In the genomic region with DNA sequence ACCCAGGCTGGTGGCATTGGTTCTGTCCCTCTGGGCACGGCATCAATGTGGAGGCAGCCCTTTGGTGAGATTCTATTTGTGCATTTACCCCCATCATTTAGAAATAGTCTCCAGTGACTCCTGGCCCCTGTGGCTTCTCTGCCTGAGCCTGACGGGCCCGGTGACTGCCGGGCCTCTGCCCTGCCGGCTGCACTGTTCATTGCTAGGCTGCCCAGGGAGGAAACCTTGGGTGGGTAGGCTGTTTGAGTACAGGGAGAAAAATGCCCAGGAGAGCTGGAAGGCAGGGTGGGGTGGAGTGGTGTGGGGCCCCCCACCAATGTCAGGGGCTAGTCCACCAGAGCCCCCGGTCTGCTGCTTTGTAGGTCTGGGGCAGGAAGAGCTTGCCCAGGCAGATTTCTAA, we compare ENCODE assay signal across 1 cellular context.
TF ChIP-seq lines count a peak whose summit lies in the region.

No MANE protein-coding gene starts in this region.

TF ChIP-seq in GM23338, 12 proteins besides CTCF, POLR2A, EP300 and RAD21:
- TF ChIP-seq JUNB (IDR thresholded peaks at IDR 0.05; ENCODE audit: unreplicated experiment) (no peak), NANOG (IDR thresholded peaks at IDR 0.05; ENCODE audit: borderline replicate concordance) (no peak), POLR2AphosphoS5 (IDR thresholded peaks at IDR 0.05; ENCODE audit: low read depth) (no peak), EZH2 (IDR thresholded peaks at IDR 0.05; ENCODE audit: low read depth, unreplicated experiment) (no peak), STAT1 (IDR thresholded peaks at IDR 0.05; ENCODE audit: unreplicated experiment) (no peak), ZNF331 (CRISPR knock-in tag; IDR thresholded peaks at IDR 0.05; ENCODE audit: low read depth) (no peak), CREB1 (CRISPR knock-in tag; IDR thresholded peaks at IDR 0.05; ENCODE audit: low read depth) (no peak), EZH2phosphoT487 (IDR thresholded peaks at IDR 0.05; ENCODE audit: unreplicated experiment) (no peak), ZNF114 (CRISPR knock-in tag; IDR thresholded peaks at IDR 0.05) (no peak)
- TF ChIP-seq, protein P1, sequence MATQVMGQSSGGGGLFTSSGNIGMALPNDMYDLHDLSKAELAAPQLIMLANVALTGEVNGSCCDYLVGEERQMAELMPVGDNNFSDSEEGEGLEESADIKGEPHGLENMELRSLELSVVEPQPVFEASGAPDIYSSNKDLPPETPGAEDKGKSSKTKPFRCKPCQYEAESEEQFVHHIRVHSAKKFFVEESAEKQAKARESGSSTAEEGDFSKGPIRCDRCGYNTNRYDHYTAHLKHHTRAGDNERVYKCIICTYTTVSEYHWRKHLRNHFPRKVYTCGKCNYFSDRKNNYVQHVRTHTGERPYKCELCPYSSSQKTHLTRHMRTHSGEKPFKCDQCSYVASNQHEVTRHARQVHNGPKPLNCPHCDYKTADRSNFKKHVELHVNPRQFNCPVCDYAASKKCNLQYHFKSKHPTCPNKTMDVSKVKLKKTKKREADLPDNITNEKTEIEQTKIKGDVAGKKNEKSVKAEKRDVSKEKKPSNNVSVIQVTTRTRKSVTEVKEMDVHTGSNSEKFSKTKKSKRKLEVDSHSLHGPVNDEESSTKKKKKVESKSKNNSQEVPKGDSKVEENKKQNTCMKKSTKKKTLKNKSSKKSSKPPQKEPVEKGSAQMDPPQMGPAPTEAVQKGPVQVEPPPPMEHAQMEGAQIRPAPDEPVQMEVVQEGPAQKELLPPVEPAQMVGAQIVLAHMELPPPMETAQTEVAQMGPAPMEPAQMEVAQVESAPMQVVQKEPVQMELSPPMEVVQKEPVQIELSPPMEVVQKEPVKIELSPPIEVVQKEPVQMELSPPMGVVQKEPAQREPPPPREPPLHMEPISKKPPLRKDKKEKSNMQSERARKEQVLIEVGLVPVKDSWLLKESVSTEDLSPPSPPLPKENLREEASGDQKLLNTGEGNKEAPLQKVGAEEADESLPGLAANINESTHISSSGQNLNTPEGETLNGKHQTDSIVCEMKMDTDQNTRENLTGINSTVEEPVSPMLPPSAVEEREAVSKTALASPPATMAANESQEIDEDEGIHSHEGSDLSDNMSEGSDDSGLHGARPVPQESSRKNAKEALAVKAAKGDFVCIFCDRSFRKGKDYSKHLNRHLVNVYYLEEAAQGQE (IDR thresholded peaks at IDR 0.05; ENCODE audit: unreplicated experiment) = no peak
- TF ChIP-seq, protein P2, sequence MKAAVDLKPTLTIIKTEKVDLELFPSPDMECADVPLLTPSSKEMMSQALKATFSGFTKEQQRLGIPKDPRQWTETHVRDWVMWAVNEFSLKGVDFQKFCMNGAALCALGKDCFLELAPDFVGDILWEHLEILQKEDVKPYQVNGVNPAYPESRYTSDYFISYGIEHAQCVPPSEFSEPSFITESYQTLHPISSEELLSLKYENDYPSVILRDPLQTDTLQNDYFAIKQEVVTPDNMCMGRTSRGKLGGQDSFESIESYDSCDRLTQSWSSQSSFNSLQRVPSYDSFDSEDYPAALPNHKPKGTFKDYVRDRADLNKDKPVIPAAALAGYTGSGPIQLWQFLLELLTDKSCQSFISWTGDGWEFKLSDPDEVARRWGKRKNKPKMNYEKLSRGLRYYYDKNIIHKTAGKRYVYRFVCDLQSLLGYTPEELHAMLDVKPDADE (IDR thresholded peaks at IDR 0.05) = no peak
- TF ChIP-seq, protein P3, sequence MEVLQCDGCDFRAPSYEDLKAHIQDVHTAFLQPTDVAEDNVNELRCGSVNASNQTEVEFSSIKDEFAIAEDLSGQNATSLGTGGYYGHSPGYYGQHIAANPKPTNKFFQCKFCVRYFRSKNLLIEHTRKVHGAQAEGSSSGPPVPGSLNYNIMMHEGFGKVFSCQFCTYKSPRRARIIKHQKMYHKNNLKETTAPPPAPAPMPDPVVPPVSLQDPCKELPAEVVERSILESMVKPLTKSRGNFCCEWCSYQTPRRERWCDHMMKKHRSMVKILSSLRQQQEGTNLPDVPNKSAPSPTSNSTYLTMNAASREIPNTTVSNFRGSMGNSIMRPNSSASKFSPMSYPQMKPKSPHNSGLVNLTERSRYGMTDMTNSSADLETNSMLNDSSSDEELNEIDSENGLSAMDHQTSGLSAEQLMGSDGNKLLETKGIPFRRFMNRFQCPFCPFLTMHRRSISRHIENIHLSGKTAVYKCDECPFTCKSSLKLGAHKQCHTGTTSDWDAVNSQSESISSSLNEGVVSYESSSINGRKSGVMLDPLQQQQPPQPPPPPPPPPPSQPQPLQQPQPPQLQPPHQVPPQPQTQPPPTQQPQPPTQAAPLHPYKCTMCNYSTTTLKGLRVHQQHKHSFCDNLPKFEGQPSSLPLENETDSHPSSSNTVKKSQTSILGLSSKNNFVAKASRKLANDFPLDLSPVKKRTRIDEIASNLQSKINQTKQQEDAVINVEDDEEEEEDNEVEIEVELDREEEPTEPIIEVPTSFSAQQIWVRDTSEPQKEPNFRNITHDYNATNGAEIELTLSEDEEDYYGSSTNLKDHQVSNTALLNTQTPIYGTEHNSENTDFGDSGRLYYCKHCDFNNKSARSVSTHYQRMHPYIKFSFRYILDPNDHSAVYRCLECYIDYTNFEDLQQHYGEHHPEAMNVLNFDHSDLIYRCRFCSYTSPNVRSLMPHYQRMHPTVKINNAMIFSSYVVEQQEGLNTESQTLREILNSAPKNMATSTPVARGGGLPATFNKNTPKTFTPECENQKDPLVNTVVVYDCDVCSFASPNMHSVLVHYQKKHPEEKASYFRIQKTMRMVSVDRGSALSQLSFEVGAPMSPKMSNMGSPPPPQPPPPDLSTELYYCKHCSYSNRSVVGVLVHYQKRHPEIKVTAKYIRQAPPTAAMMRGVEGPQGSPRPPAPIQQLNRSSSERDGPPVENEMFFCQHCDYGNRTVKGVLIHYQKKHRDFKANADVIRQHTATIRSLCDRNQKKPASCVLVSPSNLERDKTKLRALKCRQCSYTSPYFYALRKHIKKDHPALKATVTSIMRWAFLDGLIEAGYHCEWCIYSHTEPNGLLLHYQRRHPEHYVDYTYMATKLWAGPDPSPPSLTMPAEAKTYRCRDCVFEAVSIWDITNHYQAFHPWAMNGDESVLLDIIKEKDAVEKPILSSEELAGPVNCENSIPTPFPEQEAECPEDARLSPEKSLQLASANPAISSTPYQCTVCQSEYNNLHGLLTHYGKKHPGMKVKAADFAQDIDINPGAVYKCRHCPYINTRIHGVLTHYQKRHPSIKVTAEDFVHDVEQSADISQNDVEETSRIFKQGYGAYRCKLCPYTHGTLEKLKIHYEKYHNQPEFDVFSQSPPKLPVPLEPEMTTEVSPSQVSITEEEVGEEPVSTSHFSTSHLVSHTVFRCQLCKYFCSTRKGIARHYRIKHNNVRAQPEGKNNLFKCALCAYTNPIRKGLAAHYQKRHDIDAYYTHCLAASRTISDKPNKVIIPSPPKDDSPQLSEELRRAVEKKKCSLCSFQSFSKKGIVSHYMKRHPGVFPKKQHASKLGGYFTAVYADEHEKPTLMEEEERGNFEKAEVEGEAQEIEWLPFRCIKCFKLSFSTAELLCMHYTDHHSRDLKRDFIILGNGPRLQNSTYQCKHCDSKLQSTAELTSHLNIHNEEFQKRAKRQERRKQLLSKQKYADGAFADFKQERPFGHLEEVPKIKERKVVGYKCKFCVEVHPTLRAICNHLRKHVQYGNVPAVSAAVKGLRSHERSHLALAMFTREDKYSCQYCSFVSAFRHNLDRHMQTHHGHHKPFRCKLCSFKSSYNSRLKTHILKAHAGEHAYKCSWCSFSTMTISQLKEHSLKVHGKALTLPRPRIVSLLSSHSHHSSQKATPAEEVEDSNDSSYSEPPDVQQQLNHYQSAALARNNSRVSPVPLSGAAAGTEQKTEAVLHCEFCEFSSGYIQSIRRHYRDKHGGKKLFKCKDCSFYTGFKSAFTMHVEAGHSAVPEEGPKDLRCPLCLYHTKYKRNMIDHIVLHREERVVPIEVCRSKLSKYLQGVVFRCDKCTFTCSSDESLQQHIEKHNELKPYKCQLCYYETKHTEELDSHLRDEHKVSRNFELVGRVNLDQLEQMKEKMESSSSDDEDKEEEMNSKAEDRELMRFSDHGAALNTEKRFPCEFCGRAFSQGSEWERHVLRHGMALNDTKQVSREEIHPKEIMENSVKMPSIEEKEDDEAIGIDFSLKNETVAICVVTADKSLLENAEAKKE (CRISPR knock-in tag; IDR thresholded peaks at IDR 0.05) = no peak
